30 cellular contexts compared by ENCODE assay signal in genomic region chr15:95371664-95372063, GRCh38.
DNase-seq lines count a peak whose midpoint lies in the region; ATAC-seq, FAIRE-seq and TF ChIP-seq lines count a peak whose summit lies in the region.
"Had no signal": no experiment of that assay in that cellular context is flagged by ENCODE, and none has a peak within 500 bp of the region (broad histone marks: within the 10 kb centered on the region; RNA-seq: fewer than 3 reads in every experiment).

No MANE protein-coding gene starts in this region.

- peaks cover 10% of the 10 kb centered on the region for H3K4me1 ChIP-seq in KMS-11 (ENCODE audit: low read depth, poor library complexity, severe bottlenecking)
- H3K4me1 ChIP-seq in astrocyte (ENCODE audit: insufficient read depth, low read length), result no peaks in the 10 kb centered on the region
- H3K4me1 ChIP-seq: BLaER1, body of pancreas, gastrocnemius medialis, prostate gland, sigmoid colon had no signal

- no peak overlapping the region for H3K27ac ChIP-seq in KMS-11
- no peak overlapping the region for H3K27ac ChIP-seq in astrocyte (ENCODE audit: low read depth, low read length)
- H3K27ac ChIP-seq: BLaER1, body of pancreas, gastrocnemius medialis, hepatocyte, prostate gland, sigmoid colon, VCaP had no signal

- no peaks in the 10 kb centered on the region for H3K36me3 Mint-ChIP-seq in astrocyte (ENCODE audit: low read depth, unreplicated experiment)
- H3K36me3 Mint-ChIP-seq in stimulated activated effector memory CD8-positive, alpha-beta T cell treated with anti-CD3 and anti-CD28 coated beads, Interleukin-12 subunit alpha, Interleukin-12 subunit beta, amount 100 ng/mL, for 72 hours, result no peaks in the 10 kb centered on the region

- no peak overlapping the region for H2AFZ ChIP-seq in KMS-11 (ENCODE audit: low read depth)
- H2AFZ ChIP-seq in astrocyte (ENCODE audit: low read depth, low read length), result no peak overlapping the region
- H2AFZ ChIP-seq: hepatocyte had no signal

- TF ChIP-seq CTCF in KMS-11 (conservative IDR thresholded peaks at IDR 0.05; ENCODE audit: low read depth, low read length) (no peak), astrocyte (IDR thresholded peaks at IDR 0.05; ENCODE audit: insufficient read depth, low read depth, low read length) (no peak), fibroblast of the aortic adventitia (IDR thresholded peaks at IDR 0.05; ENCODE audit: insufficient read depth, low read length) (no peak)

- H3K27me3 ChIP-seq in KMS-11 (ENCODE audit: insufficient read depth, low read depth) (no peaks in the 10 kb centered on the region), astrocyte (ENCODE audit: insufficient read depth, low read length) (no peaks in the 10 kb centered on the region)
- H3K27me3 ChIP-seq: BLaER1, body of pancreas, gastrocnemius medialis, hepatocyte, sigmoid colon had no signal

- peaks cover 10% of the 10 kb centered on the region for H3K4me1 Mint-ChIP-seq in astrocyte (ENCODE audit: low read depth, unreplicated experiment)
- H3K4me1 Mint-ChIP-seq in stimulated activated effector memory CD8-positive, alpha-beta T cell treated with anti-CD3 and anti-CD28 coated beads, Interleukin-12 subunit alpha, Interleukin-12 subunit beta, amount 100 ng/mL, for 72 hours, result no peaks in the 10 kb centered on the region

- H3K4me2 ChIP-seq in KMS-11 (peak overlapping the region; percentile 19; the same call in 1 of the 2 replicates), astrocyte (ENCODE audit: low read length) (no peak overlapping the region)
- H3K4me2 ChIP-seq: BLaER1, hepatocyte had no signal

- no peaks in the 10 kb centered on the region for H4K20me1 ChIP-seq in KMS-11 (ENCODE audit: insufficient read depth)
- H4K20me1 ChIP-seq in astrocyte (ENCODE audit: insufficient read depth, low read length), result no peaks in the 10 kb centered on the region
- H4K20me1 ChIP-seq: BLaER1 had no signal

- H3K4me3 Mint-ChIP-seq in astrocyte (ENCODE audit: unreplicated experiment), result no peak overlapping the region
- H3K4me3 Mint-ChIP-seq in stimulated activated effector memory CD8-positive, alpha-beta T cell treated with anti-CD3 and anti-CD28 coated beads, Interleukin-12 subunit alpha, Interleukin-12 subunit beta, amount 100 ng/mL, for 72 hours, result no peak overlapping the region
- H3K4me3 Mint-ChIP-seq: activated T-cell treated with anti-CD3 and anti-CD28 coated beads, Interleukin-2, amount 50 U/mL, for 24 hours; HFFc6; T-helper 2 cell treated with Interferon-gamma antibody and Interleukin-4, amounts not matched to agents 5 μg/mL and 100 μg/mL, for 36 hours had no signal

- no peaks in the 10 kb centered on the region for H3K9me3 ChIP-seq in astrocyte (ENCODE audit: insufficient read depth, low read depth, low read length)
- H3K9me3 ChIP-seq: BLaER1, body of pancreas, gastrocnemius medialis, prostate gland, sigmoid colon had no signal

- no peak for FAIRE-seq in astrocyte (lab: Jason Lieb, UNC)
- FAIRE-seq: colon, GM18507 had no signal

- no peak for ATAC-seq in stimulated activated effector memory CD8-positive, alpha-beta T cell treated with anti-CD3 and anti-CD28 coated beads, Interleukin-12 subunit alpha, Interleukin-12 subunit beta, amount 100 ng/mL, for 72 hours
- ATAC-seq in HG03135 (IDR thresholded peaks at IDR 0.05; ENCODE audit: unreplicated experiment), result no peak
- ATAC-seq: body of pancreas, gastrocnemius medialis, Right ventricle myocardium inferior had no signal

- no peaks in the 10 kb centered on the region for H3K27me3 Mint-ChIP-seq in astrocyte (ENCODE audit: low read depth, unreplicated experiment)

- peak; percentile 39 for DNase-seq in EH (ENCODE audit: low read depth)
- DNase-seq in astrocyte (ENCODE audit: low read depth), result peak; percentile 28
- peak; percentile 2 for DNase-seq in fibroblast of the aortic adventitia (ENCODE audit: low read depth)
- DNase-seq in stimulated activated effector memory CD8-positive, alpha-beta T cell treated with anti-CD3 and anti-CD28 coated beads, Interleukin-12 subunit alpha, Interleukin-12 subunit beta, amount 100 ng/mL, for 72 hours (ENCODE audit: low spot score in 2 of 2), result no peak
- DNase-seq in HUDEP-2 (lab: John Stamatoyannopoulos, UW; ENCODE audit: unreplicated experiment in 76 of 76), result no peak
- no peak for DNase-seq in stimulated activated CD4-positive, alpha-beta T cell treated with anti-CD3 and anti-CD28 coated beads, Interleukin-2, amount 100 ng/mL, for 24 hours
- DNase-seq: activated CD4-positive, alpha-beta T cell treated with anti-CD3 and anti-CD28 coated beads for 4 hours; activated naive CD4-positive, alpha-beta T cell; activated T-cell treated with anti-CD3 and anti-CD28 coated beads, Interleukin-2, amount 50 U/mL, for 24 hours; body of pancreas; effector CD8-positive, alpha-beta T cell; erythroblast; gastrocnemius medialis; GF-D8; HFFc6; NCI-H1417; NCI-H345; NCI-H774; sigmoid colon; stimulated activated naive CD4-positive, alpha-beta T cell treated with Interleukin-2 at 50 U/mL for 16 hours had no signal

- no peaks in the 10 kb centered on the region for H3K9me3 Mint-ChIP-seq in astrocyte (ENCODE audit: unreplicated experiment)
- H3K9me3 Mint-ChIP-seq in stimulated activated effector memory CD8-positive, alpha-beta T cell treated with anti-CD3 and anti-CD28 coated beads, Interleukin-12 subunit alpha, Interleukin-12 subunit beta, amount 100 ng/mL, for 72 hours, result peaks cover 3% of the 10 kb centered on the region
- H3K9me3 Mint-ChIP-seq: activated T-cell treated with anti-CD3 and anti-CD28 coated beads, Interleukin-2, amount 50 U/mL, for 24 hours; HFFc6; T-helper 2 cell treated with Interferon-gamma antibody and Interleukin-4, amounts not matched to agents 5 μg/mL and 100 μg/mL, for 36 hours had no signal

- no peak overlapping the region for H3K9ac ChIP-seq in KMS-11
- no peak overlapping the region for H3K9ac ChIP-seq in astrocyte (ENCODE audit: low read length)
- H3K9ac ChIP-seq: BLaER1 had no signal

- H3K4me3 ChIP-seq in KMS-11 (IDR thresholded peaks at IDR 0.05; ENCODE audit: insufficient read depth, low read depth, low read length), result no peak overlapping the region
- H3K4me3 ChIP-seq in astrocyte (ENCODE audit: insufficient read depth, low read depth, low read length), result no peak overlapping the region
- H3K4me3 ChIP-seq in fibroblast of the aortic adventitia (ENCODE audit: low read depth, low read length), result no peak overlapping the region
- H3K4me3 ChIP-seq: BLaER1, body of pancreas, gastrocnemius medialis, hepatocyte, prostate gland, sigmoid colon had no signal

- no peaks in the 10 kb centered on the region for H3K79me2 ChIP-seq in KMS-11 (ENCODE audit: insufficient read depth, low read depth)
- no peaks in the 10 kb centered on the region for H3K79me2 ChIP-seq in astrocyte (ENCODE audit: insufficient read depth, low read length)
- H3K79me2 ChIP-seq: hepatocyte had no signal

- H3K36me3 ChIP-seq in KMS-11 (ENCODE audit: insufficient read depth) (no peaks in the 10 kb centered on the region), astrocyte (ENCODE audit: insufficient read depth, low read length) (no peaks in the 10 kb centered on the region)
- H3K36me3 ChIP-seq: BLaER1, gastrocnemius medialis, prostate gland, sigmoid colon had no signal

- peak overlapping the region; percentile 72 for H3K27ac Mint-ChIP-seq in astrocyte (ENCODE audit: unreplicated experiment)
- no peak overlapping the region for H3K27ac Mint-ChIP-seq in stimulated activated effector memory CD8-positive, alpha-beta T cell treated with anti-CD3 and anti-CD28 coated beads, Interleukin-12 subunit alpha, Interleukin-12 subunit beta, amount 100 ng/mL, for 72 hours
- H3K27ac Mint-ChIP-seq: activated T-cell treated with anti-CD3 and anti-CD28 coated beads, Interleukin-2, amount 50 U/mL, for 24 hours; HFFc6; T-helper 2 cell treated with Interferon-gamma antibody and Interleukin-4, amounts not matched to agents 5 μg/mL and 100 μg/mL, for 36 hours had no signal

Comparison
In these comparisons a context has a peak if more than half of its experiments do, and no peak if none do; other contexts are left out.
1. DNase-seq: peak in EH (single experiment), astrocyte (single experiment) and fibroblast of the aortic adventitia (single experiment); none in stimulated activated effector memory CD8-positive, alpha-beta T cell treated with anti-CD3 and anti-CD28 coated beads, Interleukin-12 subunit alpha, Interleukin-12 subunit beta, amount 100 ng/mL, for 72 hours (0 of 2), HUDEP-2 (0 of 76) and stimulated activated CD4-positive, alpha-beta T cell treated with anti-CD3 and anti-CD28 coated beads, Interleukin-2, amount 100 ng/mL, for 24 hours (0 of 2).